ENCODE assay signal across 8 cellular contexts in genomic region chr17:57935833-57936807, GRCh38. TPM values are rescaled to one million over a fixed set of nuclear protein-coding genes. Genes with fewer than 3 reads are reported as not detected.
DNase-seq lines count a peak whose midpoint lies in the region; ATAC-seq and TF ChIP-seq lines count a peak whose summit lies in the region.

No MANE protein-coding gene starts in this region.

- TF ChIP-seq CTCF in mammary epithelial cell (conservative IDR thresholded peaks at IDR 0.05 in 1 of 2, IDR thresholded peaks at IDR 0.05 in 1 of 2; ENCODE audit: extremely low read depth in 1 of 2, insufficient read depth in 1 of 2, low read depth in 1 of 2, low read length in 2 of 2) (no peak), thoracic aorta (IDR thresholded peaks at IDR 0.05) (no peak)

- H3K79me2 ChIP-seq in mammary epithelial cell (ENCODE audit: insufficient read depth, low read length) = peaks cover 2% of the 10 kb centered on the region

- peak; percentile 52 for ATAC-seq in left lobe of liver
- no peak for ATAC-seq in thoracic aorta (ENCODE audit: insufficient number of reproducible peaks, low FRiP score, low read depth)
- ATAC-seq in GM19035 (IDR thresholded peaks at IDR 0.05; ENCODE audit: unreplicated experiment) = no peak
- ATAC-seq in activated CD8-positive, alpha-beta T cell treated with anti-CD3 and anti-CD28 coated beads, Interleukin-2, amount 10 ng/mL, durations not matched to agents 7 days and 5 days = no peak
- ATAC-seq in HG03521 (IDR thresholded peaks at IDR 0.05; ENCODE audit: unreplicated experiment) = no peak

- POLR2A ChIA-PET in activated CD8-positive, alpha-beta T cell treated with anti-CD3 and anti-CD28 coated beads, Interleukin-2, amount 10 ng/mL, durations not matched to agents 7 days and 5 days (lab: Charles Lee) = no interaction called here

- no peaks in the 10 kb centered on the region for H3K36me3 Mint-ChIP-seq in activated CD8-positive, alpha-beta T cell treated with anti-CD3 and anti-CD28 coated beads, Interleukin-2, amount 10 ng/mL, durations not matched to agents 7 days and 5 days (ENCODE audit: low read depth)

- peak overlapping the region; percentile 39 for H3K27ac ChIP-seq in mammary epithelial cell (ENCODE audit: insufficient read depth, low read depth, low read length)
- peak overlapping the region; percentile 74 to 83 for H3K27ac ChIP-seq in thoracic aorta

- dilution Hi-C loops in mammary epithelial cell (cut with HindIII; ENCODE audit: low sequenced_read_pairs) = no loop called here

- H3K27ac Mint-ChIP-seq in activated CD8-positive, alpha-beta T cell treated with anti-CD3 and anti-CD28 coated beads, Interleukin-2, amount 10 ng/mL, durations not matched to agents 7 days and 5 days = no peak overlapping the region

- CTCF ChIA-PET in mammary epithelial cell (lab: Charles Lee; ENCODE audit: low non-redundant PET) = no interaction called here
- CTCF ChIA-PET in activated CD8-positive, alpha-beta T cell treated with anti-CD3 and anti-CD28 coated beads, Interleukin-2, amount 10 ng/mL, durations not matched to agents 7 days and 5 days (lab: Charles Lee) = no interaction called here

- H3K4me1 ChIP-seq in mammary epithelial cell (ENCODE audit: insufficient read depth, low read length) (peaks cover 18% of the 10 kb centered on the region), thoracic aorta (ENCODE audit: control insufficient read depth in 1 of 2, low read depth in 2 of 2) (peaks cover 34 to 71% of the 10 kb centered on the region in 2 donors)

- H2AFZ ChIP-seq in mammary epithelial cell (ENCODE audit: low read depth, low read length) = peak overlapping the region; percentile 33

- H3K4me3 ChIP-seq in MG63 = no peak overlapping the region
- H3K4me3 ChIP-seq in mammary epithelial cell (replicated peaks in 1 of 3; ENCODE audit: insufficient read depth in 1 of 3, low read depth in 2 of 3, low read length in 3 of 3) = no peak overlapping the region
- H3K4me3 ChIP-seq in thoracic aorta = no peak overlapping the region

- H3K4me1 Mint-ChIP-seq in activated CD8-positive, alpha-beta T cell treated with anti-CD3 and anti-CD28 coated beads, Interleukin-2, amount 10 ng/mL, durations not matched to agents 7 days and 5 days (ENCODE audit: low read depth) = peaks cover 11% of the 10 kb centered on the region

- H3K27me3 Mint-ChIP-seq in activated CD8-positive, alpha-beta T cell treated with anti-CD3 and anti-CD28 coated beads, Interleukin-2, amount 10 ng/mL, durations not matched to agents 7 days and 5 days (ENCODE audit: low read depth) = peaks cover 14% of the 10 kb centered on the region

- no peaks in the 10 kb centered on the region for H3K36me3 ChIP-seq in MG63
- no peaks in the 10 kb centered on the region for H3K36me3 ChIP-seq in mammary epithelial cell (ENCODE audit: insufficient read depth, low read length)
- H3K36me3 ChIP-seq in thoracic aorta = no peaks in the 10 kb centered on the region

- no peak overlapping the region for H3K4me2 ChIP-seq in mammary epithelial cell (ENCODE audit: insufficient read depth, low read depth, low read length)

- intact Hi-C loops in mammary epithelial cell (cut with micrococcal nuclease) = no loop called here

- H3K9me3 Mint-ChIP-seq in activated CD8-positive, alpha-beta T cell treated with anti-CD3 and anti-CD28 coated beads, Interleukin-2, amount 10 ng/mL, durations not matched to agents 7 days and 5 days (ENCODE audit: insufficient read depth) = no peaks in the 10 kb centered on the region

- H3K27me3 ChIP-seq in MG63 (no peaks in the 10 kb centered on the region), mammary epithelial cell (ENCODE audit: insufficient read depth, low read length) (no peaks in the 10 kb centered on the region), thoracic aorta (replicated peaks; ENCODE audit: insufficient read depth) (no peaks in the 10 kb centered on the region)

- no peak overlapping the region for H3K9ac ChIP-seq in mammary epithelial cell (ENCODE audit: insufficient read depth, low read length)

- DNase-seq in MG63 = peak; percentile 57
- no peak for DNase-seq in mammary epithelial cell
- no peak for DNase-seq in left lobe of liver (ENCODE audit: low spot score)
- no peak for DNase-seq in thoracic aorta (ENCODE audit: low spot score)
- DNase-seq in GM19240 (ENCODE audit: insufficient read length, low spot score) = no peak
- no peak for DNase-seq in activated CD8-positive, alpha-beta T cell treated with anti-CD3 and anti-CD28 coated beads, Interleukin-2, amount 10 ng/mL, durations not matched to agents 7 days and 5 days

- no peaks in the 10 kb centered on the region for H4K20me1 ChIP-seq in mammary epithelial cell (ENCODE audit: insufficient read depth, low read length)

- no peak overlapping the region for H3K4me3 Mint-ChIP-seq in activated CD8-positive, alpha-beta T cell treated with anti-CD3 and anti-CD28 coated beads, Interleukin-2, amount 10 ng/mL, durations not matched to agents 7 days and 5 days

- H3K9me3 ChIP-seq in MG63 = no peaks in the 10 kb centered on the region
- H3K9me3 ChIP-seq in mammary epithelial cell (replicated peaks; ENCODE audit: insufficient read depth, low read length) = no peaks in the 10 kb centered on the region
- no peaks in the 10 kb centered on the region for H3K9me3 ChIP-seq in thoracic aorta

- BruUV-seq in mammary epithelial cell (replicated peaks; lab: Mats Ljungman, UMichigan) = no TSS peak

- in situ Hi-C loops in mammary epithelial cell (cut with MboI; ENCODE audit: low sequenced_read_pairs in 2 of 2) = no loop called here

- 53% methylated on average over 7 of the region's 11 CpGs for WGBS in mammary epithelial cell (ENCODE audit: low coverage, missing lambda C conversion rate)

RNA-seq across cellular contexts. Expression of gene CUEDC1, which starts 19.1 kb away (rescaled TPM):
- total RNA-seq in MG63 (2014; rRNA removed; shearing (Covaris generic); ENCODE audit: low replicate concordance) = 3.0 and 10.2 TPM in 2 replicates
- total RNA-seq in mammary epithelial cell = 10 to 100 TPM in 1 of 2 donors, 1 to 10 TPM in 1; 1.8 to 14.4 TPM
- 9.2 TPM for polyA plus RNA-seq in mammary epithelial cell
- 22.4 TPM for polyA minus RNA-seq in mammary epithelial cell
- total RNA-seq in left lobe of liver = 8.1 TPM
- 10 to 100 TPM; 32.7 to 93.1 TPM for total RNA-seq in thoracic aorta
- under 1 TPM in 1 of 2 experiments, not detected in 1; 0.18 TPM for total RNA-seq in activated CD8-positive, alpha-beta T cell treated with anti-CD3 and anti-CD28 coated beads, Interleukin-2, amount 10 ng/mL, durations not matched to agents 7 days and 5 days

RNA-seq across cellular contexts. Expression of gene VEZF1, which starts 51.9 kb away (rescaled TPM):
- 30.6 and 54.3 TPM in 2 replicates for total RNA-seq in MG63 (2014; rRNA removed; shearing (Covaris generic); ENCODE audit: low replicate concordance)
- total RNA-seq in mammary epithelial cell (10 to 100 TPM; 20.5 to 34.7 TPM), left lobe of liver (12.5 TPM), thoracic aorta (10 to 100 TPM; 68.4 to 75.5 TPM)
- polyA plus RNA-seq in mammary epithelial cell = 17.6 TPM
- polyA minus RNA-seq in mammary epithelial cell = 20.1 TPM
- total RNA-seq in activated CD8-positive, alpha-beta T cell treated with anti-CD3 and anti-CD28 coated beads, Interleukin-2, amount 10 ng/mL, durations not matched to agents 7 days and 5 days = 10 to 100 TPM; 37.5 to 37.6 TPM
